8 cellular contexts compared by ENCODE assay signal in genomic region chr11:128610765-128611617, GRCh38. TPM values are rescaled to one million over a fixed set of nuclear protein-coding genes. Genes with fewer than 3 reads are reported as not detected.
A peak's percentile ranks its signal among the peaks of the same experiment; 100 is the strongest.
DNase-seq lines count a peak whose midpoint lies in the region; ATAC-seq and TF ChIP-seq lines count a peak whose summit lies in the region.

No MANE protein-coding gene starts in this region.

- H3K36me3 ChIP-seq in GM06990 (ENCODE audit: control insufficient read depth, insufficient read depth, low read length) = no peaks in the 10 kb centered on the region

- ATAC-seq in GM21381 (IDR thresholded peaks at IDR 0.05; ENCODE audit: unreplicated experiment) = peak; percentile 95
- ATAC-seq in activated T-helper 17 cell treated with anti-CD3 and anti-CD28 coated beads, Interleukin-2, amount 50 U/mL, for 72 hours (replicated peaks) = peak; percentile 88

- TF ChIP-seq CTCF in GM06990 (IDR thresholded peaks at IDR 0.05; ENCODE audit: insufficient read depth, low read length, poor library complexity, severe bottlenecking) = no peak
- no peak for TF ChIP-seq CTCF in nephron progenitor cell (IDR thresholded peaks at IDR 0.05)

- peak overlapping the region; percentile 84 for H3K27ac Mint-ChIP-seq in activated T-helper 17 cell treated with anti-CD3 and anti-CD28 coated beads, Interleukin-2, amount 50 U/mL, for 72 hours
- peak overlapping the region; percentile 84 for H3K27ac Mint-ChIP-seq in nephron progenitor cell

- no peak overlapping the region for H3K4me3 ChIP-seq in GM06990 (replicated peaks; ENCODE audit: low read depth, low read length)
- peak overlapping the region; percentile 26 for H3K4me3 ChIP-seq in Jurkat, Clone E6-1 (ENCODE audit: low read length)

- peaks cover 19% of the 10 kb centered on the region for H3K4me1 Mint-ChIP-seq in activated T-helper 17 cell treated with anti-CD3 and anti-CD28 coated beads, Interleukin-2, amount 50 U/mL, for 72 hours
- peaks cover 46% of the 10 kb centered on the region for H3K4me1 Mint-ChIP-seq in nephron progenitor cell

- no peaks in the 10 kb centered on the region for H3K27me3 ChIP-seq in GM06990 (replicated peaks; ENCODE audit: control insufficient read depth, insufficient read depth, low read length)

- no peaks in the 10 kb centered on the region for H3K9me3 Mint-ChIP-seq in activated T-helper 17 cell treated with anti-CD3 and anti-CD28 coated beads, Interleukin-2, amount 50 U/mL, for 72 hours
- H3K9me3 Mint-ChIP-seq in nephron progenitor cell = no peaks in the 10 kb centered on the region

- H3K36me3 Mint-ChIP-seq in activated T-helper 17 cell treated with anti-CD3 and anti-CD28 coated beads, Interleukin-2, amount 50 U/mL, for 72 hours (ENCODE audit: low read depth) = no peaks in the 10 kb centered on the region
- H3K36me3 Mint-ChIP-seq in nephron progenitor cell (ENCODE audit: low read depth) = no peaks in the 10 kb centered on the region

- DNase-seq in GM06990 (ENCODE audit: extremely low read depth, insufficient read length) = peak; percentile 84
- peak; percentile 98 for DNase-seq in Jurkat, Clone E6-1 (ENCODE audit: low read depth, low spot score)
- no peak for DNase-seq in nephron progenitor cell
- DNase-seq in NCI-H146 treated with DMSO at 0.1 percent for 48 hours (lab: John Stamatoyannopoulos, UW; ENCODE audit: unreplicated experiment) = no peak
- no peak for DNase-seq in SW 1271 (lab: John Stamatoyannopoulos, UW)
- DNase-seq in COR-L47 (lab: John Stamatoyannopoulos, UW) = no peak

- peak overlapping the region; percentile 71 for H3K4me3 Mint-ChIP-seq in activated T-helper 17 cell treated with anti-CD3 and anti-CD28 coated beads, Interleukin-2, amount 50 U/mL, for 72 hours
- peak overlapping the region; percentile 47 for H3K4me3 Mint-ChIP-seq in nephron progenitor cell

- H3K27me3 Mint-ChIP-seq in activated T-helper 17 cell treated with anti-CD3 and anti-CD28 coated beads, Interleukin-2, amount 50 U/mL, for 72 hours = no peaks in the 10 kb centered on the region
- H3K27me3 Mint-ChIP-seq in nephron progenitor cell (ENCODE audit: low read depth, poor library complexity) = peaks cover 38% of the 10 kb centered on the region

RNA-seq across cellular contexts. Expression of gene ETS1, which starts 23.6 kb away (rescaled TPM):
- polyA plus RNA-seq in Jurkat, Clone E6-1 (2012; ENCODE audit: insufficient read depth, insufficient read length) = 114 TPM
- 100 to 1,000 TPM; 309 to 471 TPM for total RNA-seq in activated T-helper 17 cell treated with anti-CD3 and anti-CD28 coated beads, Interleukin-2, amount 50 U/mL, for 72 hours

Comparison
In these comparisons a context has a peak if more than half of its experiments do, and no peak if none do; other contexts are left out.
1. DNase-seq: peak in GM06990 (single experiment) and Jurkat, Clone E6-1 (single experiment); none in nephron progenitor cell (single experiment), NCI-H146 treated with DMSO at 0.1 percent for 48 hours (single experiment), SW 1271 (0 of 2) and COR-L47 (single experiment).